8 cellular contexts compared by ENCODE assay signal in genomic region chr5:143403357-143403606, GRCh38. TPM values are rescaled to one million over a fixed set of nuclear protein-coding genes. Genes with fewer than 3 reads are reported as not detected.
DNase-seq lines count a peak whose midpoint lies in the region; ATAC-seq and TF ChIP-seq lines count a peak whose summit lies in the region.

No MANE protein-coding gene starts in this region.

- peak overlapping the region; percentile 100 for H3K27ac ChIP-seq in lower lobe of right lung

- H3K27me3 ChIP-seq in lower lobe of right lung (ENCODE audit: low read depth): no peaks in the 10 kb centered on the region

- peaks cover 58% of the 10 kb centered on the region for H3K4me1 Mint-ChIP-seq in activated naive CD4-positive, alpha-beta T cell treated with anti-CD3 and anti-CD28 coated beads, Interleukin-2, amount 10 ng/mL, durations not matched to agents 7 days and 5 days
- H3K4me1 Mint-ChIP-seq in brain: peaks cover 57% of the 10 kb centered on the region
- peaks cover 34% of the 10 kb centered on the region for H3K4me1 Mint-ChIP-seq in type B pancreatic cell (ENCODE audit: unreplicated experiment)

- CTCF ChIA-PET in activated naive CD4-positive, alpha-beta T cell treated with anti-CD3 and anti-CD28 coated beads, Interleukin-2, amount 10 ng/mL, durations not matched to agents 7 days and 5 days (lab: Charles Lee): interaction anchor here (0.8 to 3.0 kb wide), 9 partner anchors 31 to 789 kb away, joined by 4 to 19 read pairs (median 5); no protein-coding TSS in a partner anchor

- H3K4me3 ChIP-seq in lower lobe of right lung: peak overlapping the region; percentile 92

- no peaks in the 10 kb centered on the region for H3K9me3 Mint-ChIP-seq in activated naive CD4-positive, alpha-beta T cell treated with anti-CD3 and anti-CD28 coated beads, Interleukin-2, amount 10 ng/mL, durations not matched to agents 7 days and 5 days
- peaks cover 0 to 4% (median 3%) of the 10 kb centered on the region in 5 experiments for H3K9me3 Mint-ChIP-seq in brain
- peaks cover 6% of the 10 kb centered on the region for H3K9me3 Mint-ChIP-seq in type B pancreatic cell

- H3K4me1 ChIP-seq in lower lobe of right lung: peaks cover 34% of the 10 kb centered on the region

- ATAC-seq in HG03460 (IDR thresholded peaks at IDR 0.05; ENCODE audit: unreplicated experiment) (peak; percentile 4), lower lobe of right lung (peak; percentile 32 to 48)

- no peak for DNase-seq in activated naive CD4-positive, alpha-beta T cell treated with anti-CD3 and anti-CD28 coated beads, Interleukin-2, amount 10 ng/mL, durations not matched to agents 7 days and 5 days
- DNase-seq in activated naive CD4-positive, alpha-beta T cell treated with anti-CD3 and anti-CD28 coated beads, Interleukin-2, amount 50 U/mL, for 16 hours: no peak
- DNase-seq in lower lobe of right lung: no peak
- no peak for DNase-seq in type B pancreatic cell (ENCODE audit: extremely low spot score, unreplicated experiment)
- no peak for DNase-seq in iPS-NIHi11 (ENCODE audit: low spot score)
- no peak for DNase-seq in superior temporal gyrus (ENCODE audit: extremely low spot score)

- intact Hi-C loops in lower lobe of right lung (cut with DNase I): no loop called here

- no peak for TF ChIP-seq CTCF in brain (conservative IDR thresholded peaks at IDR 0.05)
- TF ChIP-seq CTCF in lower lobe of right lung (IDR thresholded peaks at IDR 0.05): no peak
- TF ChIP-seq CTCF in type B pancreatic cell (conservative IDR thresholded peaks at IDR 0.05): no peak

- peaks cover 42% of the 10 kb centered on the region for H3K36me3 Mint-ChIP-seq in activated naive CD4-positive, alpha-beta T cell treated with anti-CD3 and anti-CD28 coated beads, Interleukin-2, amount 10 ng/mL, durations not matched to agents 7 days and 5 days
- H3K36me3 Mint-ChIP-seq in brain (peaks cover 20% of the 10 kb centered on the region), type B pancreatic cell (peaks cover 32% of the 10 kb centered on the region)

- no peaks in the 10 kb centered on the region for H3K9me3 ChIP-seq in lower lobe of right lung

- H3K27me3 Mint-ChIP-seq in activated naive CD4-positive, alpha-beta T cell treated with anti-CD3 and anti-CD28 coated beads, Interleukin-2, amount 10 ng/mL, durations not matched to agents 7 days and 5 days: no peaks in the 10 kb centered on the region
- peaks cover 43% of the 10 kb centered on the region for H3K27me3 Mint-ChIP-seq in brain
- H3K27me3 Mint-ChIP-seq in type B pancreatic cell: peaks cover 28% of the 10 kb centered on the region

- no peaks in the 10 kb centered on the region for H3K36me3 ChIP-seq in lower lobe of right lung

- peak overlapping the region; percentile 87 for H3K4me3 Mint-ChIP-seq in activated naive CD4-positive, alpha-beta T cell treated with anti-CD3 and anti-CD28 coated beads, Interleukin-2, amount 10 ng/mL, durations not matched to agents 7 days and 5 days
- H3K4me3 Mint-ChIP-seq in brain (peak overlapping the region; percentile 75 to 97 (median 87)), type B pancreatic cell (peak overlapping the region; percentile 85)

- peak overlapping the region; percentile 94 for H3K27ac Mint-ChIP-seq in activated naive CD4-positive, alpha-beta T cell treated with anti-CD3 and anti-CD28 coated beads, Interleukin-2, amount 10 ng/mL, durations not matched to agents 7 days and 5 days
- no peak overlapping the region for H3K27ac Mint-ChIP-seq in brain
- no peak overlapping the region for H3K27ac Mint-ChIP-seq in type B pancreatic cell

RNA-seq across cellular contexts. Expression of gene NR3C1, which starts 0.2 kb away (rescaled TPM):
- polyA plus RNA-seq in brain (ENCODE audit: insufficient read depth, low read depth, low replicate concordance): 7.2 TPM
- total RNA-seq in lower lobe of right lung (110 TPM), type B pancreatic cell (ENCODE audit: low replicate concordance) (43.0 and 94.0 TPM in 2 replicates)
